In genomic region chr3:141414141-141414689, GRCh38 we compare ENCODE assay signal across 8 cellular contexts. TPM values are rescaled to one million over a fixed set of nuclear protein-coding genes. Genes with fewer than 3 reads are reported as not detected.
DNase-seq lines count a peak whose midpoint lies in the region; TF ChIP-seq lines count a peak whose summit lies in the region.

No MANE protein-coding gene starts in this region.

- TF ChIP-seq CTCF in astrocyte of the spinal cord (IDR thresholded peaks at IDR 0.05; ENCODE audit: low read depth, low read length), result no peak

- in situ Hi-C loops in astrocyte of the spinal cord (cut with HindIII; ENCODE audit: low sequenced_read_pairs), result no loop called here

- H3K27me3 ChIP-seq in ACC112 (ENCODE audit: insufficient read depth, low read length) (no peaks in the 10 kb centered on the region), muscle layer of duodenum (ENCODE audit: low read depth, low read length) (no peaks in the 10 kb centered on the region)

- no peak overlapping the region for H2AFZ ChIP-seq in ACC112 (ENCODE audit: low read length, unreplicated experiment)

- H3K27ac ChIP-seq in ACC112 (ENCODE audit: low read depth, low read length), result peak overlapping the region; percentile 96
- H3K27ac ChIP-seq in muscle layer of duodenum (ENCODE audit: low read length), result peak overlapping the region; percentile 97

- H3K79me2 ChIP-seq in ACC112 (ENCODE audit: control insufficient read depth, insufficient read depth, low read length, unreplicated experiment), result peaks cover 70% of the 10 kb centered on the region

- H3K4me1 ChIP-seq in ACC112 (ENCODE audit: control insufficient read depth, insufficient read depth, low read length, unreplicated experiment) (peaks cover 56% of the 10 kb centered on the region), muscle layer of duodenum (ENCODE audit: control insufficient read depth in 1 of 2, insufficient read depth in 2 of 2, low read length in 2 of 2) (peaks cover 51 to 67% of the 10 kb centered on the region in 2 donors)

- no peaks in the 10 kb centered on the region for H3K9me3 ChIP-seq in muscle layer of duodenum (ENCODE audit: control insufficient read depth in 1 of 2, low read length in 2 of 2)

- peaks cover 59% of the 10 kb centered on the region for H3K36me3 ChIP-seq in ACC112 (ENCODE audit: insufficient read depth, low read length)
- peaks cover 16 to 53% of the 10 kb centered on the region in 2 donors for H3K36me3 ChIP-seq in muscle layer of duodenum (ENCODE audit: control insufficient read depth in 1 of 2, insufficient read depth in 2 of 2, low read length in 2 of 2)

- DNase-seq in Jurkat, Clone E6-1 (ENCODE audit: low read depth, low spot score), result peak; percentile 19
- DNase-seq in astrocyte of the spinal cord (ENCODE audit: low read depth, low spot score) (peak; percentile 66), hippocampal formation (lab: John Stamatoyannopoulos, UW) (no peak), occipital lobe (lab: John Stamatoyannopoulos, UW) (no peak), ecto neural progenitor cell (ENCODE audit: low spot score) (no peak), NCI-H2227 treated with DMSO at 0.1 percent for 48 hours (lab: John Stamatoyannopoulos, UW) (no peak)

- H3K4me3 ChIP-seq in ACC112 (ENCODE audit: low read depth, low read length) (no peak overlapping the region), astrocyte of the spinal cord (ENCODE audit: low read depth, low read length) (no peak overlapping the region), muscle layer of duodenum (ENCODE audit: low read depth in 1 of 2, low read length in 2 of 2) (peak overlapping the region in 1 of 2 donors; percentile 27)
- H3K4me3 ChIP-seq in Jurkat, Clone E6-1 (ENCODE audit: low read length), result no peak overlapping the region

RNA-seq across cellular contexts. Expression of gene ZBTB38, which starts 45.9 kb away (rescaled TPM):
- polyA plus RNA-seq in Jurkat, Clone E6-1 (2012; ENCODE audit: insufficient read depth, insufficient read length), result not detected
- 182 TPM for total RNA-seq in occipital lobe

Comparison
In these comparisons a context has a peak if more than half of its experiments do, and no peak if none do; other contexts are left out.
1. DNase-seq: peak in Jurkat, Clone E6-1 (single experiment) and astrocyte of the spinal cord (single experiment); none in hippocampal formation (0 of 2), occipital lobe (single experiment), ecto neural progenitor cell (single experiment) and NCI-H2227 treated with DMSO at 0.1 percent for 48 hours (single experiment).